Comparison of ENCODE assay signal across 21 cellular contexts in genomic region chr5:2148312-2149195, GRCh38.
DNase-seq lines count a peak whose midpoint lies in the region; ATAC-seq, FAIRE-seq and TF ChIP-seq lines count a peak whose summit lies in the region.
"Had no signal": no experiment of that assay in that cellular context is flagged by ENCODE, and none has a peak within 500 bp of the region (broad histone marks: within the 10 kb centered on the region; RNA-seq: fewer than 3 reads in every experiment).

No MANE protein-coding gene starts in this region.

- BruUV-seq in MCF 10A (replicated peaks; lab: Mats Ljungman, UMichigan), result no TSS peak

- no peaks in the 10 kb centered on the region for H3K36me3 Mint-ChIP-seq in MCF 10A (ENCODE audit: insufficient read depth, unreplicated experiment)
- peaks cover 3% of the 10 kb centered on the region for H3K36me3 Mint-ChIP-seq in glutamatergic neuron (ENCODE audit: unreplicated experiment)
- H3K36me3 Mint-ChIP-seq: naive thymus-derived CD4-positive, alpha-beta T cell had no signal

- H3K9me3 Mint-ChIP-seq in MCF 10A (ENCODE audit: unreplicated experiment) (no peaks in the 10 kb centered on the region), glutamatergic neuron (ENCODE audit: unreplicated experiment) (peaks cover 19% of the 10 kb centered on the region)
- H3K9me3 Mint-ChIP-seq: activated naive CD4-positive, alpha-beta T cell treated with anti-CD3 and anti-CD28 coated beads for 36 hours had no signal

- POLR2A ChIA-PET in MCF 10A (lab: Yijun Ruan, JAX), result interaction anchor here (1.0 kb wide), 2 partner anchors 10 to 69 kb away, joined by 3 to 5 read pairs; no protein-coding TSS in a partner anchor

- TF ChIP-seq CTCF in MCF 10A (IDR thresholded peaks at IDR 0.05; ENCODE audit: unreplicated experiment) (no peak), breast epithelium (IDR thresholded peaks at IDR 0.05) (no peak), glutamatergic neuron (IDR thresholded peaks at IDR 0.05; ENCODE audit: partially characterized antibody, unreplicated experiment) (no peak), esophagus squamous epithelium (IDR thresholded peaks at IDR 0.05) (no peak)

- H3K27me3 ChIP-seq in breast epithelium (no peaks in the 10 kb centered on the region), esophagus squamous epithelium (peaks cover 0 to 14% (median 0%) of the 10 kb centered on the region in 4 donors)
- H3K27me3 ChIP-seq: ascending aorta, testis had no signal

- H3K27ac ChIP-seq in breast epithelium (no peak overlapping the region), esophagus squamous epithelium (no peak overlapping the region)
- H3K27ac ChIP-seq: A549, ascending aorta, testis had no signal

- WGBS in esophagus squamous epithelium, 2 donors, result 59 to 63% methylated on average over 3 to 6 of the region's 14 CpGs

- CTCF ChIA-PET in MCF 10A (lab: Yijun Ruan, JAX), result interaction anchor here (0.6 to 2.3 kb wide), 7 partner anchors 10 to 599 kb away, joined by 3 to 9 read pairs (median 3); no protein-coding TSS in a partner anchor

- H3K4me1 Mint-ChIP-seq in MCF 10A (ENCODE audit: insufficient read depth, unreplicated experiment) (peaks cover 9% of the 10 kb centered on the region), glutamatergic neuron (ENCODE audit: low read depth, unreplicated experiment) (peaks cover 20% of the 10 kb centered on the region)
- H3K4me1 Mint-ChIP-seq: naive thymus-derived CD4-positive, alpha-beta T cell had no signal

- H3K4me3 ChIP-seq in breast epithelium (no peak overlapping the region), esophagus squamous epithelium (no peak overlapping the region)
- H3K4me3 ChIP-seq: A549, ascending aorta, testis had no signal

- H3K36me3 ChIP-seq in breast epithelium (no peaks in the 10 kb centered on the region), esophagus squamous epithelium (no peaks in the 10 kb centered on the region)
- H3K36me3 ChIP-seq: ascending aorta had no signal

- no peak for FAIRE-seq in urothelium cell line (lab: Jason Lieb, UNC)
- FAIRE-seq: A549, GM12891, kidney, small intestine had no signal

- ATAC-seq in HG03432 (IDR thresholded peaks at IDR 0.05; ENCODE audit: unreplicated experiment) (peak; percentile 25), GM21529 (IDR thresholded peaks at IDR 0.05; ENCODE audit: unreplicated experiment) (no peak), HG02571 (IDR thresholded peaks at IDR 0.05; ENCODE audit: unreplicated experiment) (no peak)
- ATAC-seq: naive thymus-derived CD4-positive, alpha-beta T cell had no signal

- H3K9me3 ChIP-seq in breast epithelium (peaks cover 3 to 9% of the 10 kb centered on the region in 2 donors), esophagus squamous epithelium (peaks cover 0 to 15% (median 0%) of the 10 kb centered on the region in 3 donors)
- H3K9me3 ChIP-seq: A549, ascending aorta, testis had no signal

- peak overlapping the region; percentile 14 for H3K4me3 Mint-ChIP-seq in MCF 10A (ENCODE audit: unreplicated experiment)
- H3K4me3 Mint-ChIP-seq in glutamatergic neuron (ENCODE audit: unreplicated experiment), result peak overlapping the region; percentile 6
- H3K4me3 Mint-ChIP-seq: activated naive CD4-positive, alpha-beta T cell treated with anti-CD3 and anti-CD28 coated beads for 36 hours; naive thymus-derived CD4-positive, alpha-beta T cell had no signal

- no peaks in the 10 kb centered on the region for H3K4me1 ChIP-seq in breast epithelium
- H3K4me1 ChIP-seq in esophagus squamous epithelium, result no peaks in the 10 kb centered on the region
- H3K4me1 ChIP-seq: A549, ascending aorta, testis had no signal

- no peak for DNase-seq in MCF 10A (ENCODE audit: unreplicated experiment)
- DNase-seq in breast epithelium (ENCODE audit: low spot score in 2 of 2), result no peak
- DNase-seq in glutamatergic neuron, result no peak
- DNase-seq in urothelium cell line (ENCODE audit: low spot score), result peak; percentile 53
- DNase-seq in esophagus squamous epithelium (lab: John Stamatoyannopoulos, UW), result no peak
- DNase-seq: activated CD4-positive, alpha-beta T cell treated with anti-CD3 and anti-CD28 coated beads, Interleukin-2, amount 50 U/mL, for 1 hour; activated naive CD4-positive, alpha-beta T cell treated with anti-CD3 and anti-CD28 coated beads for 36 hours; C1 segment of cervical spinal cord; GF-D8; HCEC 1CT; kidney; naive thymus-derived CD4-positive, alpha-beta T cell; stimulated activated CD8-positive, alpha-beta memory T cell treated with anti-CD3 and anti-CD28 coated beads, Interleukin-4, amount 100 ng/mL, for 48 hours; testis had no signal

- TF ChIP-seq POLR2A in breast epithelium (IDR thresholded peaks at IDR 0.05) (no peak), esophagus squamous epithelium (IDR thresholded peaks at IDR 0.05) (no peak)

- no peaks in the 10 kb centered on the region for H3K27me3 Mint-ChIP-seq in MCF 10A (ENCODE audit: insufficient read depth, unreplicated experiment)
- H3K27me3 Mint-ChIP-seq in glutamatergic neuron (ENCODE audit: unreplicated experiment), result peaks cover 9% of the 10 kb centered on the region

- intact Hi-C loops in MCF 10A (cut with micrococcal nuclease) (loop anchor here (1.0 kb wide), 1 partner anchor 54 kb away; no protein-coding TSS in a partner anchor), breast epithelium (cut with DNase I; ENCODE audit: low total_unique reads) (no loop called here), esophagus squamous epithelium (cut with DNase I) (no loop called here)

- H3K27ac Mint-ChIP-seq in MCF 10A (ENCODE audit: low read depth, unreplicated experiment) (peak overlapping the region; percentile 59), glutamatergic neuron (ENCODE audit: unreplicated experiment) (peak overlapping the region; percentile 86)
- H3K27ac Mint-ChIP-seq: activated naive CD4-positive, alpha-beta T cell treated with anti-CD3 and anti-CD28 coated beads for 36 hours; naive thymus-derived CD4-positive, alpha-beta T cell had no signal
